In the genomic region with DNA sequence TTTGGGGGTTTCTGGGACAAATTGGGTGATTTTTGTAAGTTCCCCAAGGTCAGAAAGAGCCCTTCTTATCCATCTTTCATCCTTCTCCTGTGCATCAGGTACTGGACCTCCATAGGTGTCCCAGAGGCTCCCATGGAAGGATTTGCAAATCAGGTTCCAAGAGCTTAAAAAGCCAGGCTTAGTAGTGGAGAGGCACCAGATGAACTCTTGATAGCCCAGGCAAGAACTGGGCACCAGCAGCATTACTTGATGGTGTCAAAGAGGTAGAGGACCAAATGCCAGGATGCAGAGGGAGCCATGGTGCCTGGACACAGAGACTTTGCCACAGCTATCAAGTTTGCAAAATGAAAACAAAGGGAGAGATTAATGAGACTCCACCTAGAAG, we compare ENCODE assay signal across 1 cellular context.
TF ChIP-seq lines count a peak whose summit lies in the region.

No MANE protein-coding gene starts in this region.

TF ChIP-seq in K562, 482 proteins besides CTCF, POLR2A, EP300 and RAD21:
- TF ChIP-seq ZNF780A (CRISPR knock-in tag; IDR thresholded peaks at IDR 0.05) (no peak), SREBF2 (CRISPR knock-in tag; IDR thresholded peaks at IDR 0.05) (no peak), ETV6 (IDR thresholded peaks at IDR 0.05; ENCODE audit: borderline replicate concordance in 1 of 2, low read depth in 2 of 2, low read length in 1 of 2) (no peak), ETV6 (CRISPR knock-in tag; IDR thresholded peaks at IDR 0.05; ENCODE audit: borderline replicate concordance) (no peak), ZMIZ1 (IDR thresholded peaks at IDR 0.05; ENCODE audit: low read depth in 2 of 2, low read length in 2 of 2) (no peak), ZNF263 (CRISPR knock-in tag; IDR thresholded peaks at IDR 0.05; ENCODE audit: borderline replicate concordance) (no peak), HDAC6 (IDR thresholded peaks at IDR 0.05; ENCODE audit: low read depth, low read length) (no peak), ZNF436 (CRISPR knock-in tag; IDR thresholded peaks at IDR 0.05) (no peak), EHMT2 (IDR thresholded peaks at IDR 0.05) (no peak), ZKSCAN1 (IDR thresholded peaks at IDR 0.05; ENCODE audit: low read depth, low read length) (no peak), ZBTB1 (CRISPR knock-in tag; IDR thresholded peaks at IDR 0.05; ENCODE audit: borderline replicate concordance, low read depth) (no peak), PHF21A (IDR thresholded peaks at IDR 0.05; ENCODE audit: borderline replicate concordance, low read depth) (no peak)
- TF ChIP-seq, protein P1, sequence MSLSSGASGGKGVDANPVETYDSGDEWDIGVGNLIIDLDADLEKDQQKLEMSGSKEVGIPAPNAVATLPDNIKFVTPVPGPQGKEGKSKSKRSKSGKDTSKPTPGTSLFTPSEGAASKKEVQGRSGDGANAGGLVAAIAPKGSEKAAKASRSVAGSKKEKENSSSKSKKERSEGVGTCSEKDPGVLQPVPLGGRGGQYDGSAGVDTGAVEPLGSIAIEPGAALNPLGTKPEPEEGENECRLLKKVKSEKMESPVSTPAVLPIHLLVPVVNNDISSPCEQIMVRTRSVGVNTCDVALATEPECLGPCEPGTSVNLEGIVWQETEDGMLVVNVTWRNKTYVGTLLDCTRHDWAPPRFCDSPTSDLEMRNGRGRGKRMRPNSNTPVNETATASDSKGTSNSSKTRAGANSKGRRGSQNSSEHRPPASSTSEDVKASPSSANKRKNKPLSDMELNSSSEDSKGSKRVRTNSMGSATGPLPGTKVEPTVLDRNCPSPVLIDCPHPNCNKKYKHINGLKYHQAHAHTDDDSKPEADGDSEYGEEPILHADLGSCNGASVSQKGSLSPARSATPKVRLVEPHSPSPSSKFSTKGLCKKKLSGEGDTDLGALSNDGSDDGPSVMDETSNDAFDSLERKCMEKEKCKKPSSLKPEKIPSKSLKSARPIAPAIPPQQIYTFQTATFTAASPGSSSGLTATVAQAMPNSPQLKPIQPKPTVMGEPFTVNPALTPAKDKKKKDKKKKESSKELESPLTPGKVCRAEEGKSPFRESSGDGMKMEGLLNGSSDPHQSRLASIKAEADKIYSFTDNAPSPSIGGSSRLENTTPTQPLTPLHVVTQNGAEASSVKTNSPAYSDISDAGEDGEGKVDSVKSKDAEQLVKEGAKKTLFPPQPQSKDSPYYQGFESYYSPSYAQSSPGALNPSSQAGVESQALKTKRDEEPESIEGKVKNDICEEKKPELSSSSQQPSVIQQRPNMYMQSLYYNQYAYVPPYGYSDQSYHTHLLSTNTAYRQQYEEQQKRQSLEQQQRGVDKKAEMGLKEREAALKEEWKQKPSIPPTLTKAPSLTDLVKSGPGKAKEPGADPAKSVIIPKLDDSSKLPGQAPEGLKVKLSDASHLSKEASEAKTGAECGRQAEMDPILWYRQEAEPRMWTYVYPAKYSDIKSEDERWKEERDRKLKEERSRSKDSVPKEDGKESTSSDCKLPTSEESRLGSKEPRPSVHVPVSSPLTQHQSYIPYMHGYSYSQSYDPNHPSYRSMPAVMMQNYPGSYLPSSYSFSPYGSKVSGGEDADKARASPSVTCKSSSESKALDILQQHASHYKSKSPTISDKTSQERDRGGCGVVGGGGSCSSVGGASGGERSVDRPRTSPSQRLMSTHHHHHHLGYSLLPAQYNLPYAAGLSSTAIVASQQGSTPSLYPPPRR (CRISPR knock-in tag; IDR thresholded peaks at IDR 0.05; ENCODE audit: borderline replicate concordance) = no peak
